20 cellular contexts compared by ENCODE assay signal in the genomic region with DNA sequence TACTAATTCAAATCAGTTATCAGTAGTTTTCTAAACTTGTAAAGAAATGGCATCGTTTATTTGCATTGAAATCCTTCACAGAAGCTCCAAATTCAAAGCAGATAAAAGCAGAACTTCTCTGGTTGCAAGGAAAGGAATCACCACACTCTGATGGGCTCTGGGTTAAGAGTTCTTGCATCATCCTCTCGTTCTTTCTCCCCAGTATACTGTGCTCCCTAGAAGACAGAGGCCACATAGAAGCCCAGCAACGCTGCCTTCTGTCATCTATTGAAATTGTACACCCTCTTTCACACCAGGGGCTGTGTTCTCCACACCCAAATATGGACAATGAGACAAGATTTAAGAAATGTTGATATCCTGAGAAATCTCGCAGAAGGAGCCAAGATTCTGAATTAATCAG. TPM values are rescaled to one million over a fixed set of nuclear protein-coding genes. Genes with fewer than 3 reads are reported as not detected.
DNase-seq lines count a peak whose midpoint lies in the region; ATAC-seq and TF ChIP-seq lines count a peak whose summit lies in the region.
"Had no signal": no experiment of that assay in that cellular context is flagged by ENCODE, and none has a peak within 500 bp of the region (broad histone marks: within the 10 kb centered on the region; RNA-seq: fewer than 3 reads in every experiment).

No MANE protein-coding gene starts in this region.

- DNase-seq in DMS 273 (lab: John Stamatoyannopoulos, UW; ENCODE audit: unreplicated experiment) (peak; percentile 27), DMS 273 treated with DMSO at 0.1 percent for 48 hours (lab: John Stamatoyannopoulos, UW) (no peak), SKM-1 (lab: John Stamatoyannopoulos, UW; ENCODE audit: unreplicated experiment) (peak; percentile 30), fibroblast of the aortic adventitia (ENCODE audit: low read depth) (peak; percentile 4), tibial artery (no peak), NCI-H2029 treated with DMSO at 0.1 percent for 48 hours (lab: John Stamatoyannopoulos, UW) (no peak)
- DNase-seq: activated CD4-positive, CD25-positive, alpha-beta regulatory T cell treated with anti-CD3 and anti-CD28 coated beads, Interleukin-2, amount 50 U/mL, for 72 hours; activated naive CD8-positive, alpha-beta T cell treated with anti-CD3 and anti-CD28 coated beads for 36 hours; activated T-cell treated with anti-CD3 and anti-CD28 coated beads, Interleukin-2, amount 50 U/mL, for 72 hours; BE2C; Calu3; mammary epithelial cell; naive thymus-derived CD4-positive, alpha-beta T cell; NCI-H1436 treated with DMSO at 0.1 percent for 48 hours; NCI-H345; T-helper 9 cell had no signal

- H3K9me3 ChIP-seq in tibial artery, result no peaks in the 10 kb centered on the region
- H3K9me3 ChIP-seq: BE2C had no signal

- H3K27me3 ChIP-seq in tibial artery, result no peaks in the 10 kb centered on the region
- H3K27me3 ChIP-seq: BE2C had no signal

- peak overlapping the region; percentile 21 to 50 for H3K27ac ChIP-seq in tibial artery
- H3K27ac ChIP-seq: 22Rv1 had no signal

- intact Hi-C loops in tibial artery (cut with DNase I; ENCODE audit: low total_unique reads), result no loop called here

- no peak for ATAC-seq in GM21737 (IDR thresholded peaks at IDR 0.05; ENCODE audit: unreplicated experiment)
- ATAC-seq in HG03439 (IDR thresholded peaks at IDR 0.05; ENCODE audit: unreplicated experiment), result no peak
- ATAC-seq: activated T-cell treated with anti-CD3 and anti-CD28 coated beads, Interleukin-2, amount 50 U/mL, for 72 hours; naive thymus-derived CD4-positive, alpha-beta T cell had no signal

- H3K4me1 ChIP-seq in tibial artery, result peaks cover 0 to 48% (median 5%) of the 10 kb centered on the region in 4 donors

- no peaks in the 10 kb centered on the region for H3K36me3 ChIP-seq in tibial artery
- H3K36me3 ChIP-seq: BE2C had no signal

- H3K4me3 ChIP-seq in fibroblast of the aortic adventitia (ENCODE audit: low read depth, low read length), result no peak overlapping the region
- H3K4me3 ChIP-seq in tibial artery, result no peak overlapping the region

- TF ChIP-seq CTCF in fibroblast of the aortic adventitia (IDR thresholded peaks at IDR 0.05; ENCODE audit: insufficient read depth, low read length) (no peak), tibial artery (IDR thresholded peaks at IDR 0.05) (no peak)

RNA-seq across cellular contexts. Expression of gene FAT3, which starts 29.3 kb away (rescaled TPM):
- 1.7 and 2.2 TPM in 2 replicates for total RNA-seq in fibroblast of the aortic adventitia (ENCODE audit: low replicate concordance)
- total RNA-seq: activated CD8-positive, alpha-beta memory T cell treated with anti-CD3 and anti-CD28 coated beads for 36 hours; activated naive CD8-positive, alpha-beta T cell treated with anti-CD3 and anti-CD28 coated beads for 36 hours; activated T-cell treated with anti-CD3 and anti-CD28 coated beads, Interleukin-2, amount 50 U/mL, for 72 hours; mammary epithelial cell; naive thymus-derived CD4-positive, alpha-beta T cell had no signal

Comparison
In these comparisons a context has a peak if more than half of its experiments do, and no peak if none do; other contexts are left out.
1. DNase-seq: peak in DMS 273 (single experiment), SKM-1 (single experiment) and fibroblast of the aortic adventitia (single experiment); none in DMS 273 treated with DMSO at 0.1 percent for 48 hours (single experiment), tibial artery (0 of 2) and NCI-H2029 treated with DMSO at 0.1 percent for 48 hours (single experiment).